ENCODE assay signal across 7 cellular contexts in genomic region chr10:72315611-72316385, GRCh38. TPM values are rescaled to one million over a fixed set of nuclear protein-coding genes. Genes with fewer than 3 reads are reported as not detected.
A peak's percentile ranks its signal among the peaks of the same experiment; 100 is the strongest.
DNase-seq lines count a peak whose midpoint lies in the region; ATAC-seq lines count a peak whose summit lies in the region.

No MANE protein-coding gene starts in this region.

- peak overlapping the region in 3 of 4 donors; percentile 51 to 71 (median 65) for H3K4me3 Mint-ChIP-seq in IgD-negative memory B cell

- 3% methylated on average over 2 of the region's 2 CpGs for WGBS in right cardiac atrium

- H3K27me3 ChIP-seq in right cardiac atrium (ENCODE audit: control insufficient read depth, insufficient read depth) (no peaks in the 10 kb centered on the region), subcutaneous abdominal adipose tissue (ENCODE audit: control insufficient read depth in 5 of 5, insufficient read depth in 4 of 5, low read length in 5 of 5) (no peaks in the 10 kb centered on the region)

- H3K4me3 ChIP-seq in right cardiac atrium (ENCODE audit: low read length) (no peak overlapping the region), subcutaneous abdominal adipose tissue (ENCODE audit: low read depth in 1 of 5, low read length in 5 of 5) (peak overlapping the region in 1 of 5 donors; percentile 36)

- no peaks in the 10 kb centered on the region for H3K27me3 Mint-ChIP-seq in IgD-negative memory B cell

- no peaks in the 10 kb centered on the region for H3K36me3 Mint-ChIP-seq in IgD-negative memory B cell
- peaks cover 6 to 16% of the 10 kb centered on the region in 2 donors for H3K36me3 Mint-ChIP-seq in activated naive CD4-positive, alpha-beta T cell treated with anti-CD3 and anti-CD28 coated beads, Interleukin-2, amount 50 U/mL, for 72 hours

- peak overlapping the region; percentile 95 for H3K27ac ChIP-seq in right cardiac atrium (ENCODE audit: low read length)
- H3K27ac ChIP-seq in subcutaneous abdominal adipose tissue (ENCODE audit: low read depth, low read length) = peak overlapping the region; percentile 89

- DNase-seq in activated naive CD4-positive, alpha-beta T cell treated with anti-CD3 and anti-CD28 coated beads, Interleukin-2, amount 50 U/mL, for 72 hours (ENCODE audit: low spot score in 2 of 2) = no peak
- peak; percentile 73 to 85 (median 84) for DNase-seq in right cardiac atrium
- DNase-seq in CD1c-positive myeloid dendritic cell (ENCODE audit: extremely low spot score) = no peak
- no peak for DNase-seq in EL
- DNase-seq in NCI-H1694 (lab: John Stamatoyannopoulos, UW) = no peak

- H3K4me1 ChIP-seq in right cardiac atrium (ENCODE audit: control insufficient read depth, insufficient read depth, low read length) = peaks cover 18% of the 10 kb centered on the region
- peaks cover 26 to 66% (median 58%) of the 10 kb centered on the region in 5 donors for H3K4me1 ChIP-seq in subcutaneous abdominal adipose tissue (ENCODE audit: control insufficient read depth in 5 of 5, insufficient read depth in 5 of 5, low read length in 5 of 5)

- no peaks in the 10 kb centered on the region for H3K9me3 Mint-ChIP-seq in IgD-negative memory B cell
- H3K9me3 Mint-ChIP-seq in activated naive CD4-positive, alpha-beta T cell treated with anti-CD3 and anti-CD28 coated beads, Interleukin-2, amount 50 U/mL, for 72 hours = peaks cover 0 to 5% of the 10 kb centered on the region in 2 donors

- no peak for ATAC-seq in activated naive CD4-positive, alpha-beta T cell treated with anti-CD3 and anti-CD28 coated beads, Interleukin-2, amount 50 U/mL, for 72 hours
- peak; percentile 44 to 55 for ATAC-seq in right cardiac atrium

- H3K4me1 Mint-ChIP-seq in IgD-negative memory B cell = peaks cover 30 to 38% (median 36%) of the 10 kb centered on the region in 3 donors

- H3K9me3 ChIP-seq in right cardiac atrium (ENCODE audit: control insufficient read depth, low read length) (no peaks in the 10 kb centered on the region), subcutaneous abdominal adipose tissue (ENCODE audit: control insufficient read depth in 5 of 5, low read length in 5 of 5) (no peaks in the 10 kb centered on the region)

- peak overlapping the region; percentile 21 to 75 (median 30) for H3K9ac ChIP-seq in subcutaneous abdominal adipose tissue (ENCODE audit: low read length in 5 of 5)

- no peaks in the 10 kb centered on the region for H3K36me3 ChIP-seq in subcutaneous abdominal adipose tissue (ENCODE audit: control insufficient read depth in 5 of 5, insufficient read depth in 5 of 5, low read length in 5 of 5)

- intact Hi-C loops in right cardiac atrium (cut with DNase I) = no loop called here

- peak overlapping the region; percentile 22 to 81 (median 27) for H3K27ac Mint-ChIP-seq in IgD-negative memory B cell
- H3K27ac Mint-ChIP-seq in activated naive CD4-positive, alpha-beta T cell treated with anti-CD3 and anti-CD28 coated beads, Interleukin-2, amount 50 U/mL, for 72 hours = peak overlapping the region; percentile 88 to 95

RNA-seq across cellular contexts. Expression of gene DNAJB12, which starts 38.9 kb away (rescaled TPM):
- polyA plus RNA-seq in IgD-negative memory B cell = 27.6 TPM
- total RNA-seq in activated naive CD4-positive, alpha-beta T cell treated with anti-CD3 and anti-CD28 coated beads, Interleukin-2, amount 50 U/mL, for 72 hours = 10 to 100 TPM; 20.7 to 26.6 TPM
- total RNA-seq in right cardiac atrium = 10 to 100 TPM; 26.9 to 35.0 (median 30.9) TPM
- polyA plus RNA-seq in right cardiac atrium = 25.8 TPM

RNA-seq across cellular contexts. Expression of gene DDIT4, which starts 42.1 kb away (rescaled TPM):
- polyA plus RNA-seq in IgD-negative memory B cell (79.9 TPM), right cardiac atrium (53.6 TPM)
- total RNA-seq in activated naive CD4-positive, alpha-beta T cell treated with anti-CD3 and anti-CD28 coated beads, Interleukin-2, amount 50 U/mL, for 72 hours = 1,000 to 10,000 TPM; 1,025 to 1,076 TPM
- 100 to 1,000 TPM in 1 of 4 donors, 10 to 100 TPM in 3; 33.0 to 113 (median 76.5) TPM for total RNA-seq in right cardiac atrium

Comparison
In these comparisons a context has a peak if more than half of its experiments do, and no peak if none do; other contexts are left out.
1. ATAC-seq: peak in right cardiac atrium (2 of 2); none in activated naive CD4-positive, alpha-beta T cell treated with anti-CD3 and anti-CD28 coated beads, Interleukin-2, amount 50 U/mL, for 72 hours (0 of 2).
2. DNase-seq: peak in right cardiac atrium (3 of 3); none in activated naive CD4-positive, alpha-beta T cell treated with anti-CD3 and anti-CD28 coated beads, Interleukin-2, amount 50 U/mL, for 72 hours (0 of 2), CD1c-positive myeloid dendritic cell (single experiment), EL (single experiment) and NCI-H1694 (single experiment).
3. RNA of gene DDIT4, which starts 42.1 kb away (total RNA-seq): 1,025 to 1,076 TPM in activated naive CD4-positive, alpha-beta T cell treated with anti-CD3 and anti-CD28 coated beads, Interleukin-2, amount 50 U/mL, for 72 hours; 33.0 to 113 TPM in right cardiac atrium; every median in the first group is over 4 times any median in the second.